Comparison of ENCODE assay signal across 14 cellular contexts in genomic region chr7:117665393-117665792, GRCh38.
"Had no signal": no experiment of that assay in that cellular context is flagged by ENCODE, and none has a peak within 500 bp of the region (broad histone marks: within the 10 kb centered on the region; RNA-seq: fewer than 3 reads in every experiment).

No MANE protein-coding gene starts in this region.

- H3K4me3 ChIP-seq: lower lobe of right lung, right lobe of liver, tibial nerve had no signal

- H3K27ac ChIP-seq: lower lobe of right lung, parathyroid adenoma, right lobe of liver, tibial nerve had no signal

- FAIRE-seq: bronchial epithelial cell had no signal

- DNase-seq: activated CD4-positive, alpha-beta T cell treated with anti-CD3 and anti-CD28 coated beads, Interleukin-2, amount 10 ng/mL, durations not matched to agents 24 days and 14 days; activated naive CD4-positive, alpha-beta T cell treated with anti-CD3 and anti-CD28 coated beads, Interleukin-2, amount 50 U/mL, for 16 hours; activated T-cell treated with anti-CD3 and anti-CD28 coated beads for 4 hours; amygdala; hypothalamus; lower lobe of right lung; midbrain; naive B cell; right lobe of liver; stimulated activated CD4-positive, alpha-beta T cell treated with anti-CD3 and anti-CD28 coated beads, Interleukin-2, amount 100 ng/mL, for 24 hours; stimulated activated naive B cell treated with anti-CD40 and anti-IgM and Interleukin-4, amounts not matched to agents 10 μg/mL and 1 μg/mL and 100 μg/mL, for 72 hours had no signal
